1 cellular context compared by ENCODE assay signal in the genomic region with DNA sequence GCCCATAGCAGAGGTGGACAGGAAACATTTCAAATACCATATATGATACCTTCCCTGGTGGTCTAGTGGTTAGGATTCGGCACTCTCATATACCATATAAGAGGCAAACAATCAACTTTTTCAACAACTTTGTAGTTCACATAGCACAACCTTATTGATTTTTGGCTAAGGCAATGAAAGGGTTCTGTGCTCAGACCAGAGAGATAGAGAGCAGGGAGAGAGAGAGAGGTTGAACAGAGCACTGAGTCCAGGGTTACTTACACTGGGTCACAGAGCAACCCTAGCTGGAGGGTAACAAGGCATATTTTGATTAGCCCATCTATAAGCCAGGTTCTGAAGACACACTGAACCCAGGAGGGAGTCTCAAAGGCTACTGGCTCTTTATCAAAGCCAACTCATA.
TF ChIP-seq lines count a peak whose summit lies in the region.

No MANE protein-coding gene starts in this region.

TF ChIP-seq in HepG2, 621 proteins besides CTCF, POLR2A, EP300 and RAD21:
- TF ChIP-seq, protein P1, sequence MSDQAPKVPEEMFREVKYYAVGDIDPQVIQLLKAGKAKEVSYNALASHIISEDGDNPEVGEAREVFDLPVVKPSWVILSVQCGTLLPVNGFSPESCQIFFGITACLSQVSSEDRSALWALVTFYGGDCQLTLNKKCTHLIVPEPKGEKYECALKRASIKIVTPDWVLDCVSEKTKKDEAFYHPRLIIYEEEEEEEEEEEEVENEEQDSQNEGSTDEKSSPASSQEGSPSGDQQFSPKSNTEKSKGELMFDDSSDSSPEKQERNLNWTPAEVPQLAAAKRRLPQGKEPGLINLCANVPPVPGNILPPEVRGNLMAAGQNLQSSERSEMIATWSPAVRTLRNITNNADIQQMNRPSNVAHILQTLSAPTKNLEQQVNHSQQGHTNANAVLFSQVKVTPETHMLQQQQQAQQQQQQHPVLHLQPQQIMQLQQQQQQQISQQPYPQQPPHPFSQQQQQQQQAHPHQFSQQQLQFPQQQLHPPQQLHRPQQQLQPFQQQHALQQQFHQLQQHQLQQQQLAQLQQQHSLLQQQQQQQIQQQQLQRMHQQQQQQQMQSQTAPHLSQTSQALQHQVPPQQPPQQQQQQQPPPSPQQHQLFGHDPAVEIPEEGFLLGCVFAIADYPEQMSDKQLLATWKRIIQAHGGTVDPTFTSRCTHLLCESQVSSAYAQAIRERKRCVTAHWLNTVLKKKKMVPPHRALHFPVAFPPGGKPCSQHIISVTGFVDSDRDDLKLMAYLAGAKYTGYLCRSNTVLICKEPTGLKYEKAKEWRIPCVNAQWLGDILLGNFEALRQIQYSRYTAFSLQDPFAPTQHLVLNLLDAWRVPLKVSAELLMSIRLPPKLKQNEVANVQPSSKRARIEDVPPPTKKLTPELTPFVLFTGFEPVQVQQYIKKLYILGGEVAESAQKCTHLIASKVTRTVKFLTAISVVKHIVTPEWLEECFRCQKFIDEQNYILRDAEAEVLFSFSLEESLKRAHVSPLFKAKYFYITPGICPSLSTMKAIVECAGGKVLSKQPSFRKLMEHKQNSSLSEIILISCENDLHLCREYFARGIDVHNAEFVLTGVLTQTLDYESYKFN (CRISPR knock-in tag; conservative IDR thresholded peaks at IDR 0.05), result peak; percentile 44
- TF ChIP-seq ONECUT2 (CRISPR knock-in tag; IDR thresholded peaks at IDR 0.05) (peak; percentile 72), SYNCRIP (IDR thresholded peaks at IDR 0.05; ENCODE audit: insufficient read depth, low read depth, low read length) (no peak), ZNF747 (CRISPR knock-in tag; IDR thresholded peaks at IDR 0.05; ENCODE audit: borderline replicate concordance) (no peak), RXRA (CRISPR knock-in tag; IDR thresholded peaks at IDR 0.05) (no peak), HNF4G (IDR thresholded peaks at IDR 0.05; ENCODE audit: borderline replicate concordance, low read depth, low read length) (0 out of 2 replicates have a peak, but pooled peaks have one; percentile 10), HNF4G (CRISPR knock-in tag; IDR thresholded peaks at IDR 0.05; ENCODE audit: borderline replicate concordance, low read depth) (no peak), POGZ (CRISPR knock-in tag; IDR thresholded peaks at IDR 0.05) (0 out of 2 replicates have a peak, but pooled peaks have one; percentile 18), ZNF292 (CRISPR knock-in tag; IDR thresholded peaks at IDR 0.05; ENCODE audit: borderline replicate concordance, low read depth) (peak; percentile 28; the same call in 1 of the 2 replicates), ZNF558 (CRISPR knock-in tag; IDR thresholded peaks at IDR 0.05; ENCODE audit: borderline replicate concordance) (no peak), BRCA1 (CRISPR knock-in tag; IDR thresholded peaks at IDR 0.05) (no peak), ZNF652 (CRISPR knock-in tag; IDR thresholded peaks at IDR 0.05; ENCODE audit: borderline replicate concordance, low read depth) (peak; percentile 88), TOE1 (CRISPR knock-in tag; IDR thresholded peaks at IDR 0.05) (no peak), RFX3 (CRISPR knock-in tag; IDR thresholded peaks at IDR 0.05) (no peak)
- TF ChIP-seq, protein P2, sequence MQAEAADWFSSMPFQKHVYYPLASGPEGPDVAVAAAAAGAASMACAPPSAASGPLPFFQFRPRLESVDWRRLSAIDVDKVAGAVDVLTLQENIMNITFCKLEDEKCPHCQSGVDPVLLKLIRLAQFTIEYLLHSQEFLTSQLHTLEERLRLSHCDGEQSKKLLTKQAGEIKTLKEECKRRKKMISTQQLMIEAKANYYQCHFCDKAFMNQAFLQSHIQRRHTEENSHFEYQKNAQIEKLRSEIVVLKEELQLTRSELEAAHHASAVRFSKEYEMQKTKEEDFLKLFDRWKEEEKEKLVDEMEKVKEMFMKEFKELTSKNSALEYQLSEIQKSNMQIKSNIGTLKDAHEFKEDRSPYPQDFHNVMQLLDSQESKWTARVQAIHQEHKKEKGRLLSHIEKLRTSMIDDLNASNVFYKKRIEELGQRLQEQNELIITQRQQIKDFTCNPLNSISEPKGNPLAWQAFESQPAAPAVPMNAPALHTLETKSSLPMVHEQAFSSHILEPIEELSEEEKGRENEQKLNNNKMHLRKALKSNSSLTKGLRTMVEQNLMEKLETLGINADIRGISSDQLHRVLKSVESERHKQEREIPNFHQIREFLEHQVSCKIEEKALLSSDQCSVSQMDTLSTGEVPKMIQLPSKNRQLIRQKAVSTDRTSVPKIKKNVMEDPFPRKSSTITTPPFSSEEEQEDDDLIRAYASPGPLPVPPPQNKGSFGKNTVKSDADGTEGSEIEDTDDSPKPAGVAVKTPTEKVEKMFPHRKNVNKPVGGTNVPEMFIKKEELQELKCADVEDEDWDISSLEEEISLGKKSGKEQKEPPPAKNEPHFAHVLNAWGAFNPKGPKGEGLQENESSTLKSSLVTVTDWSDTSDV (CRISPR knock-in tag; IDR thresholded peaks at IDR 0.05), result no peak
